1 cellular context compared by ENCODE assay signal in genomic region chr9:503881-504852, GRCh38.
TF ChIP-seq lines count a peak whose summit lies in the region.

TSS of gene KANK1 (plus strand) at chr9:504695.

TF ChIP-seq in HepG2, 621 proteins besides CTCF, POLR2A, EP300 and RAD21 (continued from another document and continues in another):
- TF ChIP-seq MTERF4 (CRISPR knock-in tag; IDR thresholded peaks at IDR 0.05): peak; percentile 82; the same call in 1 of the 2 replicates
- peak; percentile 66; the same call in 1 of the 2 replicates for TF ChIP-seq ZMYM4 (CRISPR knock-in tag; IDR thresholded peaks at IDR 0.05)
- TF ChIP-seq ZNF777 (CRISPR knock-in tag; IDR thresholded peaks at IDR 0.05): peak; percentile 94
- TF ChIP-seq ZFP41 (CRISPR knock-in tag; IDR thresholded peaks at IDR 0.05; ENCODE audit: borderline replicate concordance): peak; percentile 57; the same call in 1 of the 2 replicates
- no peak for TF ChIP-seq JUNB (CRISPR knock-in tag; IDR thresholded peaks at IDR 0.05; ENCODE audit: borderline replicate concordance)
- TF ChIP-seq ZNF451 (CRISPR knock-in tag; IDR thresholded peaks at IDR 0.05): peak; percentile 85; the same call in 1 of the 2 replicates
- TF ChIP-seq PATZ1 (CRISPR knock-in tag; IDR thresholded peaks at IDR 0.05): no peak
- TF ChIP-seq SOX6 (IDR thresholded peaks at IDR 0.05): no peak
- peak; percentile 19; the same call in 1 of the 2 replicates for TF ChIP-seq SOX6 (CRISPR knock-in tag; IDR thresholded peaks at IDR 0.05)
- 0 out of 2 replicates have a peak, but pooled peaks have one; percentile 45 for TF ChIP-seq ESRRA (CRISPR knock-in tag; IDR thresholded peaks at IDR 0.05; ENCODE audit: low read depth)
- TF ChIP-seq ISX (CRISPR knock-in tag; conservative IDR thresholded peaks at IDR 0.05): no peak
- TF ChIP-seq SNAPC5 (CRISPR knock-in tag; IDR thresholded peaks at IDR 0.05; ENCODE audit: borderline replicate concordance): 0 out of 2 replicates have a peak, but pooled peaks have one; percentile 14
- no peak; the same call in 1 of the 2 replicates for TF ChIP-seq MTF2 (CRISPR knock-in tag; IDR thresholded peaks at IDR 0.05; ENCODE audit: borderline replicate concordance)
- 0 out of 2 replicates have a peak, but pooled peaks have one; percentile 37 for TF ChIP-seq ZHX1 (CRISPR knock-in tag; IDR thresholded peaks at IDR 0.05; ENCODE audit: low read depth)
- no peak for TF ChIP-seq MNT (IDR thresholded peaks at IDR 0.05)
- TF ChIP-seq SRY (CRISPR knock-in tag; IDR thresholded peaks at IDR 0.05): peak; percentile 90
- TF ChIP-seq ZNF850 (CRISPR knock-in tag; conservative IDR thresholded peaks at IDR 0.05): no peak
- TF ChIP-seq HINFP (CRISPR knock-in tag; IDR thresholded peaks at IDR 0.05; ENCODE audit: low read depth): peak; percentile 74; the same call in 1 of the 2 replicates
- TF ChIP-seq HES4 (CRISPR knock-in tag; IDR thresholded peaks at IDR 0.05; ENCODE audit: borderline replicate concordance): peak; percentile 85; the same call in 1 of the 2 replicates
- TF ChIP-seq PRMT3 (CRISPR knock-in tag; IDR thresholded peaks at IDR 0.05; ENCODE audit: borderline replicate concordance, low read depth): no peak
- TF ChIP-seq NFKB2 (CRISPR knock-in tag; IDR thresholded peaks at IDR 0.05; ENCODE audit: borderline replicate concordance): peak; percentile 95; the same call in 1 of the 2 replicates
- peak; percentile 84 for TF ChIP-seq ZNF607 (CRISPR knock-in tag; IDR thresholded peaks at IDR 0.05; ENCODE audit: borderline replicate concordance)
- TF ChIP-seq MYPOP (CRISPR knock-in tag; IDR thresholded peaks at IDR 0.05): peak; percentile 55; the same call in 1 of the 2 replicates
- TF ChIP-seq DBP (CRISPR knock-in tag; IDR thresholded peaks at IDR 0.05; ENCODE audit: not compliant biosample characterization): peak; percentile 68
- no peak for TF ChIP-seq TOPORS (CRISPR knock-in tag; IDR thresholded peaks at IDR 0.05)
- TF ChIP-seq ZNF142 (CRISPR knock-in tag; IDR thresholded peaks at IDR 0.05): peak; percentile 46; the same call in 1 of the 2 replicates
- TF ChIP-seq ZFY (CRISPR knock-in tag; IDR thresholded peaks at IDR 0.05): peak; percentile 60
- TF ChIP-seq PHF21A (CRISPR knock-in tag; IDR thresholded peaks at IDR 0.05): 0 out of 2 replicates have a peak, but pooled peaks have one; percentile 30
- peak; percentile 50; the same call in 1 of the 2 replicates for TF ChIP-seq ZNF275 (CRISPR knock-in tag; IDR thresholded peaks at IDR 0.05; ENCODE audit: borderline replicate concordance)
- TF ChIP-seq KDM5A (IDR thresholded peaks at IDR 0.05; ENCODE audit: borderline replicate concordance, low read length): no peak
- 0 out of 2 replicates have a peak, but pooled peaks have one; percentile 47 for TF ChIP-seq NR0B2 (CRISPR knock-in tag; IDR thresholded peaks at IDR 0.05)
- 0 out of 2 replicates have a peak, but pooled peaks have one; percentile 28 for TF ChIP-seq DMAP1 (CRISPR knock-in tag; IDR thresholded peaks at IDR 0.05)
- peak; percentile 95 for TF ChIP-seq ZNF552 (CRISPR knock-in tag; IDR thresholded peaks at IDR 0.05; ENCODE audit: borderline replicate concordance)
- TF ChIP-seq KDM5B (CRISPR knock-in tag; IDR thresholded peaks at IDR 0.05; ENCODE audit: borderline replicate concordance): peak; percentile 94; the same call in 1 of the 2 replicates
- no peak for TF ChIP-seq ZFP37 (CRISPR knock-in tag; IDR thresholded peaks at IDR 0.05; ENCODE audit: borderline replicate concordance)
- TF ChIP-seq TFDP1 (CRISPR knock-in tag; IDR thresholded peaks at IDR 0.05; ENCODE audit: borderline replicate concordance): peak; percentile 82
